Comparison of ENCODE assay signal across 8 cellular contexts in the genomic region with DNA sequence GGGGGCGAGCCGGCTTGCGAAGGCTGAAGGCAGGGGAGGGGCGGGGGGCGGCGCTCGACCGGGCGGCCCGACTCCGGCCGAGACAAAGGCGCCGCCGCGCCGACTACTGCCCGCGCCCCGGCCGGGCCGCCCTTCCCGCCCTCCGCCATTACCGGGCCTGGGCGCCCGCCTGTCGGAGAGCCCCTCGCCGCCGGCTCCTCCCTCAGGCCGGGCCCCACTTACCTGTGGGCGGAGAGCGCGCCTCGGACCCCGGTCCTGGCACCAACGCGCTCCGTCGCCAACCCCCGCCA. TPM values are rescaled to one million over a fixed set of nuclear protein-coding genes. Genes with fewer than 3 reads are reported as not detected.
A peak's percentile ranks its signal among the peaks of the same experiment; 100 is the strongest.
DNase-seq lines count a peak whose midpoint lies in the region; ATAC-seq lines count a peak whose summit lies in the region.

No MANE protein-coding gene starts in this region.

- no peaks in the 10 kb centered on the region for H3K9me3 ChIP-seq in T-helper 17 cell (ENCODE audit: control insufficient read depth, low read length, poor library complexity, severe bottlenecking)

- H3K27ac Mint-ChIP-seq in T-helper 17 cell = no peak overlapping the region

- ATAC-seq in GM18861 (IDR thresholded peaks at IDR 0.05; ENCODE audit: unreplicated experiment) = peak; percentile 36
- ATAC-seq in HG03025 (IDR thresholded peaks at IDR 0.05; ENCODE audit: low FRiP score, unreplicated experiment) = peak; percentile 47
- ATAC-seq in T-helper 17 cell = peak; percentile 69
- peak; percentile 31 to 36 for ATAC-seq in left cardiac atrium

- peak overlapping the region; percentile 90 to 100 (median 100) for H3K27ac ChIP-seq in skin epidermis

- DNase-seq in Ammon's horn (ENCODE audit: low spot score) = peak; percentile 30
- DNase-seq in T-helper 17 cell = no peak
- peak; percentile 55 for DNase-seq in left cardiac atrium
- no peak for DNase-seq in putamen (ENCODE audit: low spot score)
- DNase-seq in NCI-H187 treated with DMSO at 0.1 percent for 48 hours (lab: John Stamatoyannopoulos, UW) = no peak

- no peaks in the 10 kb centered on the region for H3K36me3 Mint-ChIP-seq in T-helper 17 cell (ENCODE audit: low read depth)

- intact Hi-C loops in left cardiac atrium (cut with DNase I) = loop anchor here in 1 of 2 donors (10.0 kb wide), 1 partner anchor 150 kb away; no protein-coding TSS in a partner anchor

- peak overlapping the region; percentile 58 to 99 (median 80) for H3K4me3 ChIP-seq in skin epidermis

- H3K4me1 Mint-ChIP-seq in T-helper 17 cell = peaks cover 31% of the 10 kb centered on the region

- no peaks in the 10 kb centered on the region for H3K27me3 Mint-ChIP-seq in T-helper 17 cell

- H3K4me3 Mint-ChIP-seq in T-helper 17 cell = peak overlapping the region; percentile 52

RNA-seq across cellular contexts. Expression of a gene that starts 0.3 kb away (rescaled TPM):
- 10 to 100 TPM; 36.4 to 41.2 TPM for total RNA-seq in T-helper 17 cell
- 10 to 100 TPM; 11.6 to 18.0 TPM for total RNA-seq in left cardiac atrium

Comparison
In these comparisons a context has a peak if more than half of its experiments do, and no peak if none do; other contexts are left out.
1. DNase-seq: peak in Ammon's horn (single experiment) and left cardiac atrium (single experiment); none in T-helper 17 cell (0 of 3), putamen (single experiment) and NCI-H187 treated with DMSO at 0.1 percent for 48 hours (single experiment).
2. Peak in every context shown above with its lines, with median percentiles within 50 percentile points of each other: ATAC-seq.